ENCODE assay signal across 8 cellular contexts in the genomic region with DNA sequence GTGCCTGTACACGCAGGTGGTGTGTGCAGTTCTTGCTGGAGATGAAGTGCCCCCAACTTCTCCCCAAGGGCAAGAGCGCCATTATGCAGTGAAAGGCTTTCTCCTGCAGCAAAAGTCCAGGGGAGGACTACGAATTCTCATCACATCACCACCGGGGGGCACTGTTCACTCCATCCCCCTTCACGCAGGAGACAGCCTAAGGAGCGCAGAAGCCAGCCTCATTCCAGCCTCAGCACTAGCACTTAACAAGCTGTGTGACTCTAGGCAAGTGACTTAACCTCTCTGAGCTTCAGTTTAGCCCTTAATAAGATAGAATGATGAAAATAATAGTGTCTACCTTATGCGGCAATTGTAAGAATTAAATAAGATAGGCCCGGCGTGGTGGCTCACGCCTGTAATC. TPM values are rescaled to one million over a fixed set of nuclear protein-coding genes. Genes with fewer than 3 reads are reported as not detected.
DNase-seq lines count a peak whose midpoint lies in the region; ATAC-seq, FAIRE-seq and TF ChIP-seq lines count a peak whose summit lies in the region.

No MANE protein-coding gene starts in this region.

- H3K27ac ChIP-seq in layer of hippocampus (ENCODE audit: low read depth, low read length), result peak overlapping the region; percentile 58

- no peaks in the 10 kb centered on the region for H3K27me3 Mint-ChIP-seq in T-helper 17 cell

- peak; percentile 92 for FAIRE-seq in G401.6 (lab: Jason Lieb, UNC)

- no peak overlapping the region for H3K4me2 ChIP-seq in Loucy (ENCODE audit: low read depth, low read length, poor library complexity, severe bottlenecking)

- no peaks in the 10 kb centered on the region for H3K9me2 ChIP-seq in Loucy (replicated peaks; ENCODE audit: low read depth, low read length)

- H3K36me3 ChIP-seq in Loucy (ENCODE audit: insufficient read depth, low read length), result peaks cover 7% of the 10 kb centered on the region; the same call in 1 of the 2 replicates

- no peak for ATAC-seq in T-helper 17 cell
- peak; percentile 31 for ATAC-seq in stimulated activated effector memory CD8-positive, alpha-beta T cell treated with anti-CD3 and anti-CD28 coated beads, Interleukin-12 subunit alpha, Interleukin-12 subunit beta, amount 100 ng/mL, for 72 hours
- ATAC-seq in HG03108 (IDR thresholded peaks at IDR 0.05; ENCODE audit: unreplicated experiment), result no peak
- ATAC-seq in GM18858 (IDR thresholded peaks at IDR 0.05; ENCODE audit: unreplicated experiment), result no peak

- H3K9ac ChIP-seq in Loucy (ENCODE audit: low read depth, low read length, poor library complexity, severe bottlenecking), result no peak overlapping the region

- H3K4me1 Mint-ChIP-seq in T-helper 17 cell, result peaks cover 56% of the 10 kb centered on the region
- H3K4me1 Mint-ChIP-seq in stimulated activated effector memory CD8-positive, alpha-beta T cell treated with anti-CD3 and anti-CD28 coated beads, Interleukin-12 subunit alpha, Interleukin-12 subunit beta, amount 100 ng/mL, for 72 hours, result peaks cover 96% of the 10 kb centered on the region

- H3K4me3 ChIP-seq in Loucy (ENCODE audit: low read length, poor library complexity, severe bottlenecking), result no peak overlapping the region
- no peak overlapping the region for H3K4me3 ChIP-seq in astrocyte of the cerebellum (ENCODE audit: low read depth, low read length)

- H3K9me3 ChIP-seq in Loucy (ENCODE audit: insufficient read depth, low read depth, low read length), result no peaks in the 10 kb centered on the region
- no peaks in the 10 kb centered on the region for H3K9me3 ChIP-seq in T-helper 17 cell (ENCODE audit: control insufficient read depth, low read length, poor library complexity, severe bottlenecking)

- H3K36me3 Mint-ChIP-seq in T-helper 17 cell (ENCODE audit: low read depth), result no peaks in the 10 kb centered on the region
- H3K36me3 Mint-ChIP-seq in stimulated activated effector memory CD8-positive, alpha-beta T cell treated with anti-CD3 and anti-CD28 coated beads, Interleukin-12 subunit alpha, Interleukin-12 subunit beta, amount 100 ng/mL, for 72 hours, result peaks cover 76% of the 10 kb centered on the region

- no peaks in the 10 kb centered on the region for H3K9me3 Mint-ChIP-seq in stimulated activated effector memory CD8-positive, alpha-beta T cell treated with anti-CD3 and anti-CD28 coated beads, Interleukin-12 subunit alpha, Interleukin-12 subunit beta, amount 100 ng/mL, for 72 hours

- H3K4me3 Mint-ChIP-seq in T-helper 17 cell, result no peak overlapping the region
- no peak overlapping the region for H3K4me3 Mint-ChIP-seq in stimulated activated effector memory CD8-positive, alpha-beta T cell treated with anti-CD3 and anti-CD28 coated beads, Interleukin-12 subunit alpha, Interleukin-12 subunit beta, amount 100 ng/mL, for 72 hours

- H3F3A ChIP-seq in Loucy (ENCODE audit: low read depth), result no peaks in the 10 kb centered on the region

- H3K79me2 ChIP-seq in Loucy (ENCODE audit: insufficient read depth, low read length), result no peaks in the 10 kb centered on the region

- no peaks in the 10 kb centered on the region for H4K20me1 ChIP-seq in Loucy (ENCODE audit: insufficient read depth, low read length, poor library complexity, severe bottlenecking)

- no peaks in the 10 kb centered on the region for H3K27me3 ChIP-seq in Loucy (ENCODE audit: insufficient read depth, low read length, poor library complexity, severe bottlenecking)
- H3K27me3 ChIP-seq in layer of hippocampus (ENCODE audit: control insufficient read depth, insufficient read depth, low read length), result no peaks in the 10 kb centered on the region

- H3K27ac Mint-ChIP-seq in T-helper 17 cell, result peak overlapping the region; percentile 95
- H3K27ac Mint-ChIP-seq in stimulated activated effector memory CD8-positive, alpha-beta T cell treated with anti-CD3 and anti-CD28 coated beads, Interleukin-12 subunit alpha, Interleukin-12 subunit beta, amount 100 ng/mL, for 72 hours, result peak overlapping the region; percentile 74

- peaks cover 21% of the 10 kb centered on the region for H3K4me1 ChIP-seq in Loucy (ENCODE audit: insufficient read depth, low read length, poor library complexity, severe bottlenecking)

- TF ChIP-seq CTCF in Loucy (conservative IDR thresholded peaks at IDR 0.05; ENCODE audit: low read length) (peak; percentile 72), astrocyte of the cerebellum (IDR thresholded peaks at IDR 0.05; ENCODE audit: low read depth, low read length, missing control alignments) (peak; percentile 52)

- in situ Hi-C loops in astrocyte of the cerebellum (cut with HindIII; ENCODE audit: low sequenced_read_pairs), result no loop called here

- H2AFZ ChIP-seq in Loucy (ENCODE audit: low read length), result no peak overlapping the region

- DNase-seq in T-helper 17 cell (peak; percentile 31 to 53 (median 32)), astrocyte of the cerebellum (ENCODE audit: low read depth) (no peak)
- peak in 1 of 2 donors; percentile 78 for DNase-seq in stimulated activated effector memory CD8-positive, alpha-beta T cell treated with anti-CD3 and anti-CD28 coated beads, Interleukin-12 subunit alpha, Interleukin-12 subunit beta, amount 100 ng/mL, for 72 hours (ENCODE audit: low spot score in 2 of 2)

RNA-seq across cellular contexts. Expression of a gene that starts 32.3 kb away (rescaled TPM):
- total RNA-seq in T-helper 17 cell, result 10 to 100 TPM; 62.8 to 67.6 TPM
